In genomic region chr7:30347226-30348082, GRCh38 we compare ENCODE assay signal across 8 cellular contexts.
DNase-seq lines count a peak whose midpoint lies in the region; ATAC-seq and FAIRE-seq lines count a peak whose summit lies in the region.

No MANE protein-coding gene starts in this region.

- ATAC-seq in HG03159 (IDR thresholded peaks at IDR 0.05; ENCODE audit: unreplicated experiment) (peak; percentile 11), left colon (no peak)

- peaks cover 2% of the 10 kb centered on the region for H3K27me3 Mint-ChIP-seq in activated T-helper 1 cell treated with anti-CD3 and anti-CD28 coated beads, Interleukin-12 subunit alpha, Interleukin-12 subunit beta, Interleukin-2, Interleukin-4 antibody, amounts not matched to agents 30 ng/mL and 10 ng/mL and 1 ng/mL, durations not matched to agents 14 hours and 24 hours and 36 hours (ENCODE audit: insufficient read depth)

- H3K4me1 Mint-ChIP-seq in activated T-helper 1 cell treated with anti-CD3 and anti-CD28 coated beads, Interleukin-12 subunit alpha, Interleukin-12 subunit beta, Interleukin-2, Interleukin-4 antibody, amounts not matched to agents 30 ng/mL and 10 ng/mL and 1 ng/mL, durations not matched to agents 14 hours and 24 hours and 36 hours (ENCODE audit: low read depth): peaks cover 60% of the 10 kb centered on the region

- peak overlapping the region; percentile 81 for H3K27ac Mint-ChIP-seq in activated T-helper 1 cell treated with anti-CD3 and anti-CD28 coated beads, Interleukin-12 subunit alpha, Interleukin-12 subunit beta, Interleukin-2, Interleukin-4 antibody, amounts not matched to agents 30 ng/mL and 10 ng/mL and 1 ng/mL, durations not matched to agents 14 hours and 24 hours and 36 hours

- no peak overlapping the region for H3K4me3 ChIP-seq in skin epidermis

- DNase-seq in GM19239 (ENCODE audit: insufficient read length, low spot score) (no peak), left colon (no peak), GM19240 (ENCODE audit: insufficient read length, low spot score) (no peak), NCI-H1694 treated with DMSO at 0.1 percent for 48 hours (lab: John Stamatoyannopoulos, UW) (no peak), HTR-8/SVneo (ENCODE audit: insufficient read length, low spot score) (no peak)
- no peak for DNase-seq in activated T-helper 1 cell treated with anti-CD3 and anti-CD28 coated beads, Interleukin-12 subunit alpha, Interleukin-12 subunit beta, Interleukin-2, Interleukin-4 antibody, amounts not matched to agents 30 ng/mL and 10 ng/mL and 1 ng/mL, durations not matched to agents 14 hours and 24 hours and 36 hours (ENCODE audit: low spot score)

- H3K27ac ChIP-seq in skin epidermis: peak overlapping the region in 16 of 21 experiments; percentile 8 to 90 (median 66)

- H3K4me3 Mint-ChIP-seq in activated T-helper 1 cell treated with anti-CD3 and anti-CD28 coated beads, Interleukin-12 subunit alpha, Interleukin-12 subunit beta, Interleukin-2, Interleukin-4 antibody, amounts not matched to agents 30 ng/mL and 10 ng/mL and 1 ng/mL, durations not matched to agents 14 hours and 24 hours and 36 hours: peak overlapping the region; percentile 38

- H3K9me3 Mint-ChIP-seq in activated T-helper 1 cell treated with anti-CD3 and anti-CD28 coated beads, Interleukin-12 subunit alpha, Interleukin-12 subunit beta, Interleukin-2, Interleukin-4 antibody, amounts not matched to agents 30 ng/mL and 10 ng/mL and 1 ng/mL, durations not matched to agents 14 hours and 24 hours and 36 hours: no peaks in the 10 kb centered on the region

- intact Hi-C loops in activated T-helper 1 cell treated with anti-CD3 and anti-CD28 coated beads, Interleukin-12 subunit alpha, Interleukin-12 subunit beta, Interleukin-2, Interleukin-4 antibody, amounts not matched to agents 30 ng/mL and 10 ng/mL and 1 ng/mL, durations not matched to agents 14 hours and 24 hours and 36 hours (cut with micrococcal nuclease): loop anchor here (1.0 to 10.0 kb wide), 9 partner anchors 17 to 319 kb away; partner anchors contain the start of genes GARS1, GGCT, NOD1 and PLEKHA8
- intact Hi-C loops in left colon (cut with DNase I, micrococcal nuclease): no loop called here

- FAIRE-seq in GM19239 (lab: Jason Lieb, UNC) (peak; percentile 81), HTR-8/SVneo (lab: Jason Lieb, UNC) (no peak)

- H3K36me3 Mint-ChIP-seq in activated T-helper 1 cell treated with anti-CD3 and anti-CD28 coated beads, Interleukin-12 subunit alpha, Interleukin-12 subunit beta, Interleukin-2, Interleukin-4 antibody, amounts not matched to agents 30 ng/mL and 10 ng/mL and 1 ng/mL, durations not matched to agents 14 hours and 24 hours and 36 hours (ENCODE audit: low read depth): peaks cover 3% of the 10 kb centered on the region
